ENCODE assay signal across 8 cellular contexts in the genomic region with DNA sequence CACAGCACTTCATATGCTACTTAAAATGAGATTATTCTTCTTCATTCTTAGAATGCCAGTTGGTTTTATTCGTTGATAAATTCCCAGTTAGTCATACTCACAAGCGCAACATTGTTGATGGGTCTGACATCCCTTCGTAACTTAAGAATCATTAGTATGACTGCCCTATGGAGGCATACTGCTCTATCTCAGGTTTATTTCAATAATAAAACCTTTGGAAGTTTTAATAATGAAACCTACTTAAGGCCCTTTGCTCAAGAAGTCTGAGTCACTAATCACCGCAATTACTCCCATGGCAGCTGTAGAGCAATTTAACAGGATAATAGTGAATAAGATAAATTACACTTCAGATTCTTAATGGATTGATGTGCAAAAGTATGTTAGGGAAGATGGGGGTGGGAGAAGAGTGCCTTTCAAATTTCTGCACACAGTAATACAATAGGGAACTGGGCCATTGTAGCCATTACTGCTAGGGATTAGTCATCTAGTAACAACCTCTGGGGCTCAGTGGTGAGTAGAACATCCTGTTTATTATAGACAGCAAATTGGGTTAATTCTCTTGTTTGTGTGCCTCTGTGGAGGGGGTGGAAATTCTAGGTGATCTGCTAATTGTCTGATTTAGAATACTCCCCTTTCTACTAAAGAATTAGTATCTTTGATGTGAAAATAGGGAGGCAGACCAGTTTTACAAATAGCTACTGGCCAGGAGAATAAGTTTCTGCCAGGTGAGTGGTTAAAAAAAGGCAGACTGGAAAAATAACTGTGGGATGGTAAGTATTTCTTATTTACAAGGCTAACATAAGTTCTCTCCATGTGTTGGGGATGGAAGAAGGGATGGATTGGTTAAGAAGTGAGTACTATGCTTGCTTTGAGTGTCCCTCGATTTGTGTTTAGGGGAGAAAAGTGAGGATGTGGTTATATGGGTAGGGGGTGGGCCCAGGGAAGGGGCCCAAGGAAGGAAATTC.
DNase-seq lines count a peak whose midpoint lies in the region; ATAC-seq, FAIRE-seq and TF ChIP-seq lines count a peak whose summit lies in the region.

No MANE protein-coding gene starts in this region.

- H3K4me3 Mint-ChIP-seq in chondrocyte (ENCODE audit: unreplicated experiment): no peak overlapping the region

- peak; percentile 53 for FAIRE-seq in GM12892 (lab: Jason Lieb, UNC)

- H3K27ac Mint-ChIP-seq in chondrocyte (ENCODE audit: unreplicated experiment): no peak overlapping the region

- TF ChIP-seq POLR2A in GM12892 (IDR thresholded peaks at IDR 0.05; ENCODE audit: low read depth, low read length): no peak

- ATAC-seq in GM21576 (IDR thresholded peaks at IDR 0.05; ENCODE audit: unreplicated experiment): peak; percentile 99

- no peaks in the 10 kb centered on the region for H3K9me3 Mint-ChIP-seq in chondrocyte (ENCODE audit: low read depth)

- no peaks in the 10 kb centered on the region for H3K27me3 Mint-ChIP-seq in chondrocyte (ENCODE audit: low read depth)

- DNase-seq in GM12892 (ENCODE audit: insufficient read length): no peak
- peak; percentile 72 for DNase-seq in HT1080 (ENCODE audit: low read depth)
- peak; percentile 56 to 92 for DNase-seq in dermis microvascular lymphatic vessel endothelial cell (ENCODE audit: low read depth in 2 of 2)
- no peak for DNase-seq in ecto neural progenitor cell (ENCODE audit: low spot score)
- DNase-seq in NCI-H1694 (lab: John Stamatoyannopoulos, UW): no peak
- DNase-seq in GF-D8 (lab: John Stamatoyannopoulos, UW): no peak
- no peak for DNase-seq in chondrocyte (ENCODE audit: low spot score)

- H3K36me3 Mint-ChIP-seq in chondrocyte (ENCODE audit: low read depth): peaks cover 2% of the 10 kb centered on the region

- TF ChIP-seq CTCF in chondrocyte (IDR thresholded peaks at IDR 0.05): no peak

- H3K4me1 Mint-ChIP-seq in chondrocyte (ENCODE audit: low read depth): peaks cover 12% of the 10 kb centered on the region

Comparison
In these comparisons a context has a peak if more than half of its experiments do, and no peak if none do; other contexts are left out.
1. DNase-seq: peak in HT1080 (single experiment) and dermis microvascular lymphatic vessel endothelial cell (2 of 2); none in GM12892 (single experiment), ecto neural progenitor cell (single experiment), NCI-H1694 (single experiment), GF-D8 (single experiment) and chondrocyte (single experiment).